Comparison of ENCODE assay signal across 9 cellular contexts in genomic region chr2:174699993-174700766, GRCh38.
DNase-seq lines count a peak whose midpoint lies in the region; ATAC-seq, FAIRE-seq and TF ChIP-seq lines count a peak whose summit lies in the region.
"Had no signal": no experiment of that assay in that cellular context is flagged by ENCODE, and none has a peak within 500 bp of the region (broad histone marks: within the 10 kb centered on the region; RNA-seq: fewer than 3 reads in every experiment).

No MANE protein-coding gene starts in this region.

- H3K4me3 ChIP-seq in Loucy (ENCODE audit: low read length, poor library complexity, severe bottlenecking) (no peak overlapping the region), SK-N-SH (ENCODE audit: low read depth in 2 of 2, low read length in 1 of 2) (no peak overlapping the region; a peak in 1 of 4 replicates), epithelial cell of esophagus (ENCODE audit: low read length) (no peak overlapping the region)

- H3K9ac ChIP-seq in Loucy (ENCODE audit: low read depth, low read length, poor library complexity, severe bottlenecking) (no peak overlapping the region), SK-N-SH (no peak overlapping the region)

- H3K27me3 Mint-ChIP-seq in CD14-positive monocyte (ENCODE audit: low read depth in 3 of 3): peaks cover 4 to 7% (median 6%) of the 10 kb centered on the region in 3 donors
- H3K27me3 Mint-ChIP-seq in naive B cell: peaks cover 15 to 40% (median 20%) of the 10 kb centered on the region in 3 donors

- H3K9me3 Mint-ChIP-seq in CD14-positive monocyte: peaks cover 0 to 2% (median 0%) of the 10 kb centered on the region in 7 donors
- no peaks in the 10 kb centered on the region for H3K9me3 Mint-ChIP-seq in naive B cell
- H3K9me3 Mint-ChIP-seq: natural killer cell treated with Interleukin-12 subunit alpha and Interleukin-12 subunit beta and Interleukin-15 and Interleukin-18, amount 100 ng/mL, for 72 hours had no signal

- H3K9me3 ChIP-seq in Loucy (ENCODE audit: insufficient read depth, low read depth, low read length): no peaks in the 10 kb centered on the region
- H3K9me3 ChIP-seq in SK-N-SH: no peaks in the 10 kb centered on the region

- WGBS in SK-N-SH (ENCODE audit: low lambda C conversion rate): 60% methylated on average over 4 of the region's 4 CpGs

- POLR2A ChIA-PET in SK-N-SH (lab: Yijun Ruan, JAX): interaction anchor here (1.0 kb wide), 1 partner anchor 18 kb away, joined by 3 read pairs; no protein-coding TSS in a partner anchor

- intact Hi-C loops in CD14-positive monocyte (cut with micrococcal nuclease): loop anchor here in 1 of 2 donors (10.0 kb wide), 1 partner anchor 235 kb away; no protein-coding TSS in a partner anchor

- no peak for TF ChIP-seq EP300 in SK-N-SH (IDR thresholded peaks at IDR 0.05; ENCODE audit: borderline replicate concordance in 1 of 2, low read depth in 1 of 2, low read length in 1 of 2)

- H3K9me2 ChIP-seq in Loucy (replicated peaks; ENCODE audit: low read depth, low read length): no peaks in the 10 kb centered on the region
- no peaks in the 10 kb centered on the region for H3K9me2 ChIP-seq in SK-N-SH

- no peaks in the 10 kb centered on the region for H3K79me2 ChIP-seq in Loucy (ENCODE audit: insufficient read depth, low read length)
- no peaks in the 10 kb centered on the region for H3K79me2 ChIP-seq in SK-N-SH (ENCODE audit: insufficient read depth)

- DNase-seq in CD14-positive monocyte (ENCODE audit: low spot score): no peak
- peak; percentile 19 for DNase-seq in GM12892 (ENCODE audit: insufficient read length)
- peak; percentile 69 for DNase-seq in SK-N-SH
- peak; percentile 62 for DNase-seq in epithelial cell of esophagus (ENCODE audit: low read depth)
- peak; percentile 37 for DNase-seq in naive B cell
- DNase-seq in NCI-H128 (lab: John Stamatoyannopoulos, UW; ENCODE audit: unreplicated experiment): no peak

- no peak overlapping the region for H2AFZ ChIP-seq in Loucy (ENCODE audit: low read length)
- H2AFZ ChIP-seq in SK-N-SH (ENCODE audit: low read depth): no peak overlapping the region

- H3K36me3 ChIP-seq in Loucy (ENCODE audit: insufficient read depth, low read length) (no peaks in the 10 kb centered on the region), SK-N-SH (replicated peaks in 1 of 2; ENCODE audit: control insufficient read depth in 1 of 2, insufficient read depth in 2 of 2, low read length in 1 of 2) (no peaks in the 10 kb centered on the region)

- H3K4me1 ChIP-seq in Loucy (ENCODE audit: insufficient read depth, low read length, poor library complexity, severe bottlenecking): no peaks in the 10 kb centered on the region
- peaks cover 0 to 1% of the 10 kb centered on the region in 2 experiments; a peak in 1 of 4 replicates for H3K4me1 ChIP-seq in SK-N-SH (ENCODE audit: control insufficient read depth in 1 of 2, insufficient read depth in 2 of 2, low read depth in 1 of 2, low read length in 1 of 2)

- H4K20me1 ChIP-seq in Loucy (ENCODE audit: insufficient read depth, low read length, poor library complexity, severe bottlenecking) (no peaks in the 10 kb centered on the region), SK-N-SH (ENCODE audit: insufficient read depth) (no peaks in the 10 kb centered on the region)

- CTCF ChIA-PET in SK-N-SH (lab: Yijun Ruan, JAX): interaction anchor here (0.5 to 8.0 kb wide), 68 partner anchors 9 to 1404 kb away, joined by 3 to 93 read pairs (median 4); partner anchors contain the start of genes GPR155 and HOXD13

- H3K27ac Mint-ChIP-seq in CD14-positive monocyte (no peak overlapping the region), naive B cell (no peak overlapping the region)
- H3K27ac Mint-ChIP-seq: natural killer cell treated with Interleukin-12 subunit alpha and Interleukin-12 subunit beta and Interleukin-15 and Interleukin-18, amount 100 ng/mL, for 72 hours had no signal

- TF ChIP-seq CTCF in CD14-positive monocyte (IDR thresholded peaks at IDR 0.05): peak; percentile 76
- TF ChIP-seq CTCF in Loucy (conservative IDR thresholded peaks at IDR 0.05; ENCODE audit: low read length): peak; percentile 71
- peak; percentile 79 for TF ChIP-seq CTCF in SK-N-SH (IDR thresholded peaks at IDR 0.05)
- peak; percentile 58 for TF ChIP-seq CTCF in epithelial cell of esophagus (IDR thresholded peaks at IDR 0.05; ENCODE audit: insufficient read depth, low read depth, low read length, missing control alignments)

- H3F3A ChIP-seq in Loucy (ENCODE audit: low read depth) (no peaks in the 10 kb centered on the region), SK-N-SH (replicated peaks; ENCODE audit: insufficient read depth) (no peaks in the 10 kb centered on the region)

- H3K27me3 ChIP-seq in Loucy (ENCODE audit: insufficient read depth, low read length, poor library complexity, severe bottlenecking) (peaks cover 26% of the 10 kb centered on the region), SK-N-SH (ENCODE audit: insufficient read depth) (0 out of 2 replicates have a peak, but pooled peaks cover 1% of the 10 kb centered on the region)

- TF ChIP-seq RAD21 in SK-N-SH (IDR thresholded peaks at IDR 0.05; ENCODE audit: low read length): peak; percentile 89

- H3K27ac ChIP-seq in SK-N-SH (ENCODE audit: low read depth in 2 of 2, low read length in 1 of 2): no peak overlapping the region

- ATAC-seq in naive B cell (ENCODE audit: low read depth in 2 of 2) (peak; percentile 52 to 53), GM18870 (IDR thresholded peaks at IDR 0.05; ENCODE audit: unreplicated experiment) (no peak)

- H3K4me2 ChIP-seq in Loucy (ENCODE audit: low read depth, low read length, poor library complexity, severe bottlenecking) (no peak overlapping the region), SK-N-SH (no peak overlapping the region)

- TF ChIP-seq POLR2A in GM12892 (IDR thresholded peaks at IDR 0.05; ENCODE audit: low read depth, low read length): no peak

- no peak overlapping the region for H3K4me3 Mint-ChIP-seq in CD14-positive monocyte
- no peak overlapping the region for H3K4me3 Mint-ChIP-seq in naive B cell
- H3K4me3 Mint-ChIP-seq: natural killer cell treated with Interleukin-12 subunit alpha and Interleukin-12 subunit beta and Interleukin-15 and Interleukin-18, amount 100 ng/mL, for 72 hours had no signal

- H3K36me3 Mint-ChIP-seq in CD14-positive monocyte (no peaks in the 10 kb centered on the region), naive B cell (no peaks in the 10 kb centered on the region)
- H3K36me3 Mint-ChIP-seq: natural killer cell treated with Interleukin-12 subunit alpha and Interleukin-12 subunit beta and Interleukin-15 and Interleukin-18, amount 100 ng/mL, for 72 hours had no signal

- FAIRE-seq in GM12892 (lab: Jason Lieb, UNC): no peak

- peaks cover 25% of the 10 kb centered on the region for H3K4me1 Mint-ChIP-seq in CD14-positive monocyte
- peaks cover 0 to 5% (median 4%) of the 10 kb centered on the region in 3 donors for H3K4me1 Mint-ChIP-seq in naive B cell

TF ChIP-seq in SK-N-SH, 30 proteins besides CTCF, POLR2A, EP300 and RAD21:
- TF ChIP-seq SMC3 (IDR thresholded peaks at IDR 0.05; ENCODE audit: low read depth, low read length) (peak; percentile 55), YY1 (IDR thresholded peaks at IDR 0.05; ENCODE audit: low read depth) (no peak), RCOR1 (IDR thresholded peaks at IDR 0.05; ENCODE audit: low read length) (peak; percentile 24; the same call in 1 of the 2 replicates)

Comparison
In these comparisons a context has a peak if more than half of its experiments do, and no peak if none do; other contexts are left out.
1. DNase-seq: peak in GM12892 (single experiment), SK-N-SH (single experiment), epithelial cell of esophagus (single experiment) and naive B cell (single experiment); none in CD14-positive monocyte (single experiment) and NCI-H128 (single experiment).
2. Peak in every context shown above with its lines, with median percentiles within 50 percentile points of each other: CTCF ChIP-seq.